ENCODE assay signal across 1 cellular context in the genomic region with DNA sequence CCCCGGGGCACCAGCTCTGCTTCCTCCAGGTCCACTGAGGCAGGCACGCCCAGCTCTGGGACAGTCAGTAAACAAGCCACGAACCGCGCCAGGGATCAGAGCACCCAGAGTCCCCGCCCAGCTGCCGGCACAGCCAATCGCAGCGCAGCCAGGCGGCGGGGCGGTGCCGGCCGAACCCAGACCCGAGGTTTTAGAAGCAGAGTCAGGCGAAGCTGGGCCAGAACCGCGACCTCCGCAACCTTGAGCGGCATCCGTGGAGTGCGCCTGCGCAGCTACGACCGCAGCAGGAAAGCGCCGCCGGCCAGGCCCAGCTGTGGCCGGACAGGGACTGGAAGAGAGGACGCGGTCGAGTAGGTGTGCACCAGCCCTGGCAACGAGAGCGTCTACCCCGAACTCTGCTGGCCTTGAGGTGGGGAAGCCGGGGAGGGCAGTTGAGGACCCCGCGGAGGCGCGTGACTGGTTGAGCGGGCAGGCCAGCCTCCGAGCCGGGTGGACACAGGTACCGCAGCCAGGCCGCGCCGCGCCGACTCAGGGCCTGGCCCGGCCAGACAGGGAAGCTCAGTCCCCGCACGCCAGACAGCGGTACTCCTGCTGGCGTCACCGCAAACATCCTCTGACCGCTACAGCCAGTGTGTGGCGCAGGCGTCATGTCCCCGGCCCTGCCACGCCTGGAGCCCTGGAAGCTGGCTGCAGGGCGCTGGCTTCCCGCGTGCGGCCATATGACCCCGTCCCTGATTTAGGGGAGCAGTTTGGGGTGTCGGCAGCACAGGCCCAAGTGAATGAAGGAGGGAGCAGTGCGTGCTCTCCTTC.
TF ChIP-seq lines count a peak whose summit lies in the region.

A gene (plus strand): TSS at position 220 of the 810 bp plus-strand sequence. CDS start 1,485 bp downstream, outside the sequence.

TF ChIP-seq in K562, 482 proteins besides CTCF, POLR2A, EP300 and RAD21 (continued from another document and continues in another):
- TF ChIP-seq CREB1 (IDR thresholded peaks at IDR 0.05) = peak; percentile 58
- peak; percentile 69 for TF ChIP-seq CREB1 (CRISPR knock-in tag; IDR thresholded peaks at IDR 0.05)
- TF ChIP-seq RAD51 (IDR thresholded peaks at IDR 0.05; ENCODE audit: borderline replicate concordance, low read depth) = no peak
- TF ChIP-seq HNRNPLL (IDR thresholded peaks at IDR 0.05; ENCODE audit: low read depth, low read length, poor library complexity, severe bottlenecking) = peak; percentile 45
- no peak for TF ChIP-seq POLR2AphosphoS5 (IDR thresholded peaks at IDR 0.05; ENCODE audit: control insufficient read depth, insufficient read depth, low read depth, low read length)
- TF ChIP-seq RB1 (IDR thresholded peaks at IDR 0.05; ENCODE audit: low read depth) = peak; percentile 38; the same call in 1 of the 2 replicates
- TF ChIP-seq SOX6 (IDR thresholded peaks at IDR 0.05) = peak; percentile 10; the same call in 1 of the 2 replicates
- no peak for TF ChIP-seq SMC3 (conservative IDR thresholded peaks at IDR 0.05; ENCODE audit: insufficient read depth, low read depth, low read length)
- no peak for TF ChIP-seq FOXJ3 (CRISPR knock-in tag; IDR thresholded peaks at IDR 0.05)
- TF ChIP-seq BACH1 (tag; IDR thresholded peaks at IDR 0.05) = no peak
- TF ChIP-seq ZNF239 (CRISPR knock-in tag; IDR thresholded peaks at IDR 0.05) = no peak
- peak; percentile 88; the same call in 1 of the 2 replicates for TF ChIP-seq PHF8 (IDR thresholded peaks at IDR 0.05; ENCODE audit: borderline replicate concordance, low read length)
- peak; percentile 94 for TF ChIP-seq POLR2G (IDR thresholded peaks at IDR 0.05; ENCODE audit: low read depth, low read length)
- TF ChIP-seq RBBP5 (IDR thresholded peaks at IDR 0.05; ENCODE audit: borderline replicate concordance, insufficient read depth, low read length, poor library complexity, severe bottlenecking) = peak; percentile 52
- no peak for TF ChIP-seq CEBPB (tag; IDR thresholded peaks at IDR 0.05)
- TF ChIP-seq, protein P1, sequence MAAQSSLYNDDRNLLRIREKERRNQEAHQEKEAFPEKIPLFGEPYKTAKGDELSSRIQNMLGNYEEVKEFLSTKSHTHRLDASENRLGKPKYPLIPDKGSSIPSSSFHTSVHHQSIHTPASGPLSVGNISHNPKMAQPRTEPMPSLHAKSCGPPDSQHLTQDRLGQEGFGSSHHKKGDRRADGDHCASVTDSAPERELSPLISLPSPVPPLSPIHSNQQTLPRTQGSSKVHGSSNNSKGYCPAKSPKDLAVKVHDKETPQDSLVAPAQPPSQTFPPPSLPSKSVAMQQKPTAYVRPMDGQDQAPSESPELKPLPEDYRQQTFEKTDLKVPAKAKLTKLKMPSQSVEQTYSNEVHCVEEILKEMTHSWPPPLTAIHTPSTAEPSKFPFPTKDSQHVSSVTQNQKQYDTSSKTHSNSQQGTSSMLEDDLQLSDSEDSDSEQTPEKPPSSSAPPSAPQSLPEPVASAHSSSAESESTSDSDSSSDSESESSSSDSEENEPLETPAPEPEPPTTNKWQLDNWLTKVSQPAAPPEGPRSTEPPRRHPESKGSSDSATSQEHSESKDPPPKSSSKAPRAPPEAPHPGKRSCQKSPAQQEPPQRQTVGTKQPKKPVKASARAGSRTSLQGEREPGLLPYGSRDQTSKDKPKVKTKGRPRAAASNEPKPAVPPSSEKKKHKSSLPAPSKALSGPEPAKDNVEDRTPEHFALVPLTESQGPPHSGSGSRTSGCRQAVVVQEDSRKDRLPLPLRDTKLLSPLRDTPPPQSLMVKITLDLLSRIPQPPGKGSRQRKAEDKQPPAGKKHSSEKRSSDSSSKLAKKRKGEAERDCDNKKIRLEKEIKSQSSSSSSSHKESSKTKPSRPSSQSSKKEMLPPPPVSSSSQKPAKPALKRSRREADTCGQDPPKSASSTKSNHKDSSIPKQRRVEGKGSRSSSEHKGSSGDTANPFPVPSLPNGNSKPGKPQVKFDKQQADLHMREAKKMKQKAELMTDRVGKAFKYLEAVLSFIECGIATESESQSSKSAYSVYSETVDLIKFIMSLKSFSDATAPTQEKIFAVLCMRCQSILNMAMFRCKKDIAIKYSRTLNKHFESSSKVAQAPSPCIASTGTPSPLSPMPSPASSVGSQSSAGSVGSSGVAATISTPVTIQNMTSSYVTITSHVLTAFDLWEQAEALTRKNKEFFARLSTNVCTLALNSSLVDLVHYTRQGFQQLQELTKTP (IDR thresholded peaks at IDR 0.05; ENCODE audit: low read depth in 1 of 2, partially characterized antibody in 2 of 2) = no peak
- TF ChIP-seq YBX1 (IDR thresholded peaks at IDR 0.05) = no peak
- no peak for TF ChIP-seq PHF21A (IDR thresholded peaks at IDR 0.05; ENCODE audit: borderline replicate concordance, low read depth)
- TF ChIP-seq, protein P2, sequence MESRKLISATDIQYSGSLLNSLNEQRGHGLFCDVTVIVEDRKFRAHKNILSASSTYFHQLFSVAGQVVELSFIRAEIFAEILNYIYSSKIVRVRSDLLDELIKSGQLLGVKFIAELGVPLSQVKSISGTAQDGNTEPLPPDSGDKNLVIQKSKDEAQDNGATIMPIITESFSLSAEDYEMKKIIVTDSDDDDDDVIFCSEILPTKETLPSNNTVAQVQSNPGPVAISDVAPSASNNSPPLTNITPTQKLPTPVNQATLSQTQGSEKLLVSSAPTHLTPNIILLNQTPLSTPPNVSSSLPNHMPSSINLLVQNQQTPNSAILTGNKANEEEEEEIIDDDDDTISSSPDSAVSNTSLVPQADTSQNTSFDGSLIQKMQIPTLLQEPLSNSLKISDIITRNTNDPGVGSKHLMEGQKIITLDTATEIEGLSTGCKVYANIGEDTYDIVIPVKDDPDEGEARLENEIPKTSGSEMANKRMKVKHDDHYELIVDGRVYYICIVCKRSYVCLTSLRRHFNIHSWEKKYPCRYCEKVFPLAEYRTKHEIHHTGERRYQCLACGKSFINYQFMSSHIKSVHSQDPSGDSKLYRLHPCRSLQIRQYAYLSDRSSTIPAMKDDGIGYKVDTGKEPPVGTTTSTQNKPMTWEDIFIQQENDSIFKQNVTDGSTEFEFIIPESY (CRISPR knock-in tag; IDR thresholded peaks at IDR 0.05) = peak; percentile 61; the same call in 1 of the 2 replicates
- no peak for TF ChIP-seq XRCC5 (IDR thresholded peaks at IDR 0.05; ENCODE audit: low read depth, low read length)
- no peak for TF ChIP-seq LARP7 (IDR thresholded peaks at IDR 0.05)
- TF ChIP-seq, protein P3, sequence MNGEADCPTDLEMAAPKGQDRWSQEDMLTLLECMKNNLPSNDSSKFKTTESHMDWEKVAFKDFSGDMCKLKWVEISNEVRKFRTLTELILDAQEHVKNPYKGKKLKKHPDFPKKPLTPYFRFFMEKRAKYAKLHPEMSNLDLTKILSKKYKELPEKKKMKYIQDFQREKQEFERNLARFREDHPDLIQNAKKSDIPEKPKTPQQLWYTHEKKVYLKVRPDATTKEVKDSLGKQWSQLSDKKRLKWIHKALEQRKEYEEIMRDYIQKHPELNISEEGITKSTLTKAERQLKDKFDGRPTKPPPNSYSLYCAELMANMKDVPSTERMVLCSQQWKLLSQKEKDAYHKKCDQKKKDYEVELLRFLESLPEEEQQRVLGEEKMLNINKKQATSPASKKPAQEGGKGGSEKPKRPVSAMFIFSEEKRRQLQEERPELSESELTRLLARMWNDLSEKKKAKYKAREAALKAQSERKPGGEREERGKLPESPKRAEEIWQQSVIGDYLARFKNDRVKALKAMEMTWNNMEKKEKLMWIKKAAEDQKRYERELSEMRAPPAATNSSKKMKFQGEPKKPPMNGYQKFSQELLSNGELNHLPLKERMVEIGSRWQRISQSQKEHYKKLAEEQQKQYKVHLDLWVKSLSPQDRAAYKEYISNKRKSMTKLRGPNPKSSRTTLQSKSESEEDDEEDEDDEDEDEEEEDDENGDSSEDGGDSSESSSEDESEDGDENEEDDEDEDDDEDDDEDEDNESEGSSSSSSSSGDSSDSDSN (IDR thresholded peaks at IDR 0.05; ENCODE audit: borderline replicate concordance in 1 of 2, low read depth in 2 of 2, low read length in 2 of 2) = peak in 1 of 2 experiments; percentile 87; a peak in 3 of 4 replicates
- TF ChIP-seq RBM17 (IDR thresholded peaks at IDR 0.05; ENCODE audit: borderline replicate concordance, low read depth, low read length) = no peak
- no peak for TF ChIP-seq ZNF174 (CRISPR knock-in tag; IDR thresholded peaks at IDR 0.05)
- TF ChIP-seq KDM5B (IDR thresholded peaks at IDR 0.05; ENCODE audit: insufficient replicate concordance, low read depth, low read length) = peak; percentile 64
- TF ChIP-seq, protein P4, sequence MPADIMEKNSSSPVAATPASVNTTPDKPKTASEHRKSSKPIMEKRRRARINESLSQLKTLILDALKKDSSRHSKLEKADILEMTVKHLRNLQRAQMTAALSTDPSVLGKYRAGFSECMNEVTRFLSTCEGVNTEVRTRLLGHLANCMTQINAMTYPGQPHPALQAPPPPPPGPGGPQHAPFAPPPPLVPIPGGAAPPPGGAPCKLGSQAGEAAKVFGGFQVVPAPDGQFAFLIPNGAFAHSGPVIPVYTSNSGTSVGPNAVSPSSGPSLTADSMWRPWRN (IDR thresholded peaks at IDR 0.05; ENCODE audit: low read depth) = no peak
- 0 out of 2 replicates have a peak, but pooled peaks have one; percentile 7 for TF ChIP-seq ZNF316 (IDR thresholded peaks at IDR 0.05)
- no peak for TF ChIP-seq ATF1 (CRISPR knock-in tag; IDR thresholded peaks at IDR 0.05)
- TF ChIP-seq ATF1 (tag; IDR thresholded peaks at IDR 0.05) = peak; percentile 88
- peak; percentile 100 for TF ChIP-seq ZBTB1 (CRISPR knock-in tag; IDR thresholded peaks at IDR 0.05; ENCODE audit: borderline replicate concordance, low read depth)
- 0 out of 2 replicates have a peak, but pooled peaks have one; percentile 26 for TF ChIP-seq ZZZ3 (IDR thresholded peaks at IDR 0.05)
- TF ChIP-seq ETV6 (IDR thresholded peaks at IDR 0.05; ENCODE audit: borderline replicate concordance in 1 of 2, low read depth in 2 of 2, low read length in 1 of 2) = no peak
- no peak for TF ChIP-seq ETV6 (CRISPR knock-in tag; IDR thresholded peaks at IDR 0.05; ENCODE audit: borderline replicate concordance)
- TF ChIP-seq, protein P5, sequence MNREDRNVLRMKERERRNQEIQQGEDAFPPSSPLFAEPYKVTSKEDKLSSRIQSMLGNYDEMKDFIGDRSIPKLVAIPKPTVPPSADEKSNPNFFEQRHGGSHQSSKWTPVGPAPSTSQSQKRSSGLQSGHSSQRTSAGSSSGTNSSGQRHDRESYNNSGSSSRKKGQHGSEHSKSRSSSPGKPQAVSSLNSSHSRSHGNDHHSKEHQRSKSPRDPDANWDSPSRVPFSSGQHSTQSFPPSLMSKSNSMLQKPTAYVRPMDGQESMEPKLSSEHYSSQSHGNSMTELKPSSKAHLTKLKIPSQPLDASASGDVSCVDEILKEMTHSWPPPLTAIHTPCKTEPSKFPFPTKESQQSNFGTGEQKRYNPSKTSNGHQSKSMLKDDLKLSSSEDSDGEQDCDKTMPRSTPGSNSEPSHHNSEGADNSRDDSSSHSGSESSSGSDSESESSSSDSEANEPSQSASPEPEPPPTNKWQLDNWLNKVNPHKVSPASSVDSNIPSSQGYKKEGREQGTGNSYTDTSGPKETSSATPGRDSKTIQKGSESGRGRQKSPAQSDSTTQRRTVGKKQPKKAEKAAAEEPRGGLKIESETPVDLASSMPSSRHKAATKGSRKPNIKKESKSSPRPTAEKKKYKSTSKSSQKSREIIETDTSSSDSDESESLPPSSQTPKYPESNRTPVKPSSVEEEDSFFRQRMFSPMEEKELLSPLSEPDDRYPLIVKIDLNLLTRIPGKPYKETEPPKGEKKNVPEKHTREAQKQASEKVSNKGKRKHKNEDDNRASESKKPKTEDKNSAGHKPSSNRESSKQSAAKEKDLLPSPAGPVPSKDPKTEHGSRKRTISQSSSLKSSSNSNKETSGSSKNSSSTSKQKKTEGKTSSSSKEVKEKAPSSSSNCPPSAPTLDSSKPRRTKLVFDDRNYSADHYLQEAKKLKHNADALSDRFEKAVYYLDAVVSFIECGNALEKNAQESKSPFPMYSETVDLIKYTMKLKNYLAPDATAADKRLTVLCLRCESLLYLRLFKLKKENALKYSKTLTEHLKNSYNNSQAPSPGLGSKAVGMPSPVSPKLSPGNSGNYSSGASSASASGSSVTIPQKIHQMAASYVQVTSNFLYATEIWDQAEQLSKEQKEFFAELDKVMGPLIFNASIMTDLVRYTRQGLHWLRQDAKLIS (CRISPR knock-in tag; IDR thresholded peaks at IDR 0.05) = peak; percentile 77
- no peak for TF ChIP-seq SREBF2 (CRISPR knock-in tag; IDR thresholded peaks at IDR 0.05)
- no peak for TF ChIP-seq MTA2 (IDR thresholded peaks at IDR 0.05; ENCODE audit: low read depth)
- TF ChIP-seq FOSL1 (tag; conservative IDR thresholded peaks at IDR 0.05) = no peak
- TF ChIP-seq SAP30 (IDR thresholded peaks at IDR 0.05; ENCODE audit: borderline replicate concordance, insufficient read depth, low read depth, low read length, poor library complexity, severe bottlenecking) = peak; percentile 40
- no peak for TF ChIP-seq SIN3B (IDR thresholded peaks at IDR 0.05; ENCODE audit: low read depth)
- peak; percentile 60 for TF ChIP-seq KLF16 (IDR thresholded peaks at IDR 0.05)
- peak; percentile 6 to 92; a peak in 2 of 4 replicates for TF ChIP-seq FOXA3 (CRISPR knock-in tag; conservative IDR thresholded peaks at IDR 0.05 in 1 of 2, IDR thresholded peaks at IDR 0.05 in 1 of 2)
- TF ChIP-seq RBM14 (IDR thresholded peaks at IDR 0.05; ENCODE audit: borderline replicate concordance, insufficient read depth, low read depth, low read length) = no peak
- TF ChIP-seq BRD4 (IDR thresholded peaks at IDR 0.05) = no peak
